19 cellular contexts compared by ENCODE assay signal in the genomic region with DNA sequence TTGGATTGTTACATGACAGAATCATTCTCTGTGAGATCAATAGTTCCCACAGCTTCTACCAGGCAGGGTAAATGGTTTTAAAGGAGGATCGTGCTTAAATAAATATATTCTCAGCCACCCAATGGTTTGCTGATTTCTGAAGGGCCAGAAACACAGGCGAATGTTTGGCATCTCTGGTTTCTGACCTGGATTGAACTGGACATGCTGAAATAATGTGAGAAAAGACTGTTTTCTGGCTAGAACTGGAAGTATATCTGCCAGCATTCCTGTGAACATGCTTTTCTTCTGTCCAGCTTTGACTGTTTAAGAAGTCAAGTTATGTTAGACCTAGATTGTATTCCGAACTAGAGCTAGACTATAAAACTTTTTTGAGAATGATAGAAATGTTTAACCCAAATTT.
DNase-seq lines count a peak whose midpoint lies in the region; ATAC-seq, FAIRE-seq and TF ChIP-seq lines count a peak whose summit lies in the region.
"Had no signal": no experiment of that assay in that cellular context is flagged by ENCODE, and none has a peak within 500 bp of the region (broad histone marks: within the 10 kb centered on the region; RNA-seq: fewer than 3 reads in every experiment).

No MANE protein-coding gene starts in this region.

- H3K27ac ChIP-seq in AG04450 (ENCODE audit: low read depth, low read length) (peak overlapping the region; percentile 40), heart right ventricle (peak overlapping the region in 6 of 10 donors; percentile 2 to 59 (median 32)), Peyer's patch (peak overlapping the region in 1 of 4 donors; percentile 22)
- H3K27ac ChIP-seq: PC-9 had no signal

- no peak overlapping the region for H3K4me3 ChIP-seq in AG04450 (ENCODE audit: low read depth, low read length)
- H3K4me3 ChIP-seq in astrocyte of the cerebellum (ENCODE audit: low read depth, low read length) = no peak overlapping the region
- H3K4me3 ChIP-seq in heart right ventricle = no peak overlapping the region
- H3K4me3 ChIP-seq in Peyer's patch = no peak overlapping the region
- H3K4me3 ChIP-seq in HAP-1 = no peak overlapping the region
- H3K4me3 ChIP-seq: PC-9 had no signal

- in situ Hi-C loops in astrocyte of the cerebellum (cut with HindIII; ENCODE audit: low sequenced_read_pairs) (no loop called here), HAP-1 (cut with MboI; ENCODE audit: low sequenced_read_pairs) (no loop called here)

- H3K27ac Mint-ChIP-seq in osteocyte (ENCODE audit: unreplicated experiment) = peak overlapping the region; percentile 31
- H3K27ac Mint-ChIP-seq: activated B cell treated with CpG ODN at 0.5 μM for 24 hours; activated naive CD8-positive, alpha-beta T cell; dendritic cell treated with granulocyte-macrophage colony-stimulating factor and Interleukin-4, amounts not matched to agents 40 ng/mL and 50 ng/mL, for 4 days; natural killer cell treated with Interleukin-12 subunit alpha and Interleukin-12 subunit beta and Interleukin-15 and Interleukin-18, amount 100 ng/mL, for 72 hours had no signal

- no peak for FAIRE-seq in GM12892 (lab: Jason Lieb, UNC)
- FAIRE-seq: D721Med, small intestine had no signal

- no peaks in the 10 kb centered on the region for H3K27me3 ChIP-seq in AG04450 (ENCODE audit: control insufficient read depth, insufficient read depth, low read length)
- no peaks in the 10 kb centered on the region for H3K27me3 ChIP-seq in heart right ventricle
- no peaks in the 10 kb centered on the region for H3K27me3 ChIP-seq in Peyer's patch
- H3K27me3 ChIP-seq in HAP-1 (ENCODE audit: low read depth) = no peaks in the 10 kb centered on the region

- CTCF ChIA-PET in AG04450 (lab: Charles Lee) = no interaction called here

- H3K9me3 Mint-ChIP-seq in osteocyte (ENCODE audit: unreplicated experiment) = no peaks in the 10 kb centered on the region
- H3K9me3 Mint-ChIP-seq: activated B cell treated with CpG ODN at 0.5 μM for 24 hours had no signal

- TF ChIP-seq POLR2A in Peyer's patch (IDR thresholded peaks at IDR 0.05) (no peak), GM12892 (IDR thresholded peaks at IDR 0.05; ENCODE audit: low read depth, low read length) (no peak)

- peaks cover 0 to 5% (median 0%) of the 10 kb centered on the region in 9 donors for H3K4me1 ChIP-seq in heart right ventricle
- no peaks in the 10 kb centered on the region for H3K4me1 ChIP-seq in Peyer's patch
- no peaks in the 10 kb centered on the region for H3K4me1 ChIP-seq in HAP-1

- H3K36me3 ChIP-seq in heart right ventricle (no peaks in the 10 kb centered on the region), Peyer's patch (no peaks in the 10 kb centered on the region), HAP-1 (replicated peaks) (no peaks in the 10 kb centered on the region)

- H3K27me3 Mint-ChIP-seq in osteocyte (ENCODE audit: unreplicated experiment) = no peaks in the 10 kb centered on the region
- H3K27me3 Mint-ChIP-seq: activated B cell treated with CpG ODN at 0.5 μM for 24 hours; dendritic cell treated with granulocyte-macrophage colony-stimulating factor and Interleukin-4, amounts not matched to agents 40 ng/mL and 50 ng/mL, for 4 days; natural killer cell treated with Interleukin-12 subunit alpha and Interleukin-12 subunit beta and Interleukin-15 and Interleukin-18, amount 100 ng/mL, for 72 hours had no signal

- peak; percentile 8 for DNase-seq in AG04450 (ENCODE audit: low read depth, low spot score)
- DNase-seq in astrocyte of the cerebellum (ENCODE audit: low read depth) = peak; percentile 24
- peak in 1 of 2 donors; percentile 9 for DNase-seq in heart right ventricle
- DNase-seq in osteocyte (ENCODE audit: extremely low spot score, unreplicated experiment) = no peak
- DNase-seq in Peyer's patch = no peak
- DNase-seq in HAP-1 (ENCODE audit: low spot score in 2 of 2) = no peak
- no peak for DNase-seq in GM12892 (ENCODE audit: insufficient read length)
- DNase-seq: activated B cell treated with CpG ODN at 0.5 μM for 24 hours, foreskin melanocyte, kidney glomerular epithelial cell, NCI-H1092, NCI-H446, PC-9, small intestine had no signal

- H3K9me3 ChIP-seq in AG04450 (ENCODE audit: control insufficient read depth, insufficient read depth, low read length) = no peaks in the 10 kb centered on the region
- no peaks in the 10 kb centered on the region for H3K9me3 ChIP-seq in heart right ventricle
- no peaks in the 10 kb centered on the region for H3K9me3 ChIP-seq in Peyer's patch
- no peaks in the 10 kb centered on the region for H3K9me3 ChIP-seq in HAP-1

- POLR2A ChIA-PET in AG04450 (lab: Yijun Ruan, JAX) = no interaction called here

- H3K4me3 Mint-ChIP-seq in osteocyte (ENCODE audit: unreplicated experiment) = no peak overlapping the region
- H3K4me3 Mint-ChIP-seq: activated B cell treated with CpG ODN at 0.5 μM for 24 hours; activated naive CD8-positive, alpha-beta T cell; dendritic cell treated with granulocyte-macrophage colony-stimulating factor and Interleukin-4, amounts not matched to agents 40 ng/mL and 50 ng/mL, for 4 days; natural killer cell treated with Interleukin-12 subunit alpha and Interleukin-12 subunit beta and Interleukin-15 and Interleukin-18, amount 100 ng/mL, for 72 hours had no signal

- ATAC-seq in heart right ventricle = peak in 5 of 8 donors; percentile 50 to 83 (median 71)
- ATAC-seq in HG03469 (IDR thresholded peaks at IDR 0.05; ENCODE audit: unreplicated experiment) = no peak
- ATAC-seq: natural killer cell treated with Interleukin-12 subunit alpha and Interleukin-12 subunit beta and Interleukin-15 and Interleukin-18, amount 100 ng/mL, for 72 hours had no signal

- no peak for TF ChIP-seq CTCF in AG04450 (IDR thresholded peaks at IDR 0.05; ENCODE audit: low read depth, low read length)
- TF ChIP-seq CTCF in astrocyte of the cerebellum (IDR thresholded peaks at IDR 0.05; ENCODE audit: low read depth, low read length, missing control alignments) = no peak
- no peak for TF ChIP-seq CTCF in heart right ventricle (IDR thresholded peaks at IDR 0.05)
- TF ChIP-seq CTCF in osteocyte (IDR thresholded peaks at IDR 0.05) = no peak
- TF ChIP-seq CTCF in Peyer's patch (IDR thresholded peaks at IDR 0.05) = no peak

- H3K36me3 Mint-ChIP-seq in osteocyte (ENCODE audit: unreplicated experiment) = no peaks in the 10 kb centered on the region
- H3K36me3 Mint-ChIP-seq: activated naive CD8-positive, alpha-beta T cell; natural killer cell treated with Interleukin-12 subunit alpha and Interleukin-12 subunit beta and Interleukin-15 and Interleukin-18, amount 100 ng/mL, for 72 hours had no signal

- WGBS in heart right ventricle, 2 donors = 49 to 63% methylated on average over 3 of the region's 3 CpGs

- H3K4me1 Mint-ChIP-seq in osteocyte (ENCODE audit: unreplicated experiment) = peaks cover 18% of the 10 kb centered on the region
- H3K4me1 Mint-ChIP-seq: activated B cell treated with CpG ODN at 0.5 μM for 24 hours had no signal

- intact Hi-C loops in heart right ventricle (cut with DNase I) = loop anchor here in 2 of 10 donors (5.0 to 10.0 kb wide), 2 partner anchors 75 to 78 kb away; a partner anchor contains a TSS

Comparison
In these comparisons a context has a peak if more than half of its experiments do, and no peak if none do; other contexts are left out.
1. DNase-seq: peak in AG04450 (single experiment) and astrocyte of the cerebellum (single experiment); none in osteocyte (single experiment), Peyer's patch (0 of 3), HAP-1 (0 of 2) and GM12892 (single experiment).